Comparison of ENCODE assay signal across 25 cellular contexts in the genomic region with DNA sequence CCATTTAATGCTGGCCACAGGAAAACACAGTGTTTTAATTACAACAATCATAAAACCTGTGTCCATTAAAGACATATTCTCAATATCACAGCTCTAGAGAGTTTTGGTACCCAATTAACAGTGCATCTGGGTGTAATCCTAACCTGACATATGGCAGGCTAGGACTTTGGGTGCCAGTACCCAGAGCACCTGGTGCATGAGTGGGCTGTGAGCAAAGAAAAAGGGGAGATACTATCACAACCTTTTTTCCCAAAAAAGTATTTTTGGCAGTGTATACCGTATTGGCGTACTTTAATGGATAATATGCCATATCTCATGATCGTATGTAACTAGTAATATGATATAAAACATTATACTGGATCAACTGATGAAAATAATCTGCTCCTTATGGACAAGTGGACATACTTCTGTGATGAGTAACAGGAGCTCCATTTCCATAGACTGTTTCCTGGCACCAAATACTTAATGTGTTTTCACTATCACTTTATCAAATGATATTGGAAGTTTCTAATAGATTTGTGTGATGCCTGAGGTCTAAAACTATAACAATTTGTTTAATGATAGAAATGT.
DNase-seq lines count a peak whose midpoint lies in the region; ATAC-seq lines count a peak whose summit lies in the region.
"Had no signal": no experiment of that assay in that cellular context is flagged by ENCODE, and none has a peak within 500 bp of the region (broad histone marks: within the 10 kb centered on the region; RNA-seq: fewer than 3 reads in every experiment).

No MANE protein-coding gene starts in this region.

- intact Hi-C loops in left ventricle myocardium superior (cut with micrococcal nuclease), result no loop called here

- ATAC-seq in left ventricle myocardium superior, result no peak
- no peak for ATAC-seq in GM18873 (IDR thresholded peaks at IDR 0.05; ENCODE audit: low FRiP score, unreplicated experiment)
- ATAC-seq: CD8-positive, alpha-beta T cell; naive thymus-derived CD4-positive, alpha-beta T cell; stimulated activated naive CD8-positive, alpha-beta T cell treated with anti-CD3 and anti-CD28 coated beads, Interleukin-15, Interleukin-2, amounts not matched to agents 100 U/mL and 50 U/mL, for 24 hours; T-cell had no signal

- peak; percentile 11 for DNase-seq in NCI-H82 (lab: John Stamatoyannopoulos, UW)
- DNase-seq in NCI-H82 treated with DMSO at 0.1 percent for 48 hours (lab: John Stamatoyannopoulos, UW; ENCODE audit: unreplicated experiment), result no peak
- DNase-seq in NCI-H524 treated with DMSO at 0.1 percent for 48 hours (lab: John Stamatoyannopoulos, UW), result peak; percentile 82
- DNase-seq in fibroblast of gingiva (ENCODE audit: low read depth), result peak; percentile 24
- no peak for DNase-seq in putamen (ENCODE audit: low spot score)
- DNase-seq in left ventricle myocardium superior, result no peak
- no peak for DNase-seq in SHP77 (lab: John Stamatoyannopoulos, UW)
- DNase-seq: 8988T; activated CD4-positive, CD25-positive, alpha-beta regulatory T cell; activated CD8-positive, alpha-beta memory T cell treated with anti-CD3 and anti-CD28 coated beads, Interleukin-2, amount 50 U/mL, for 4 hours; activated naive CD4-positive, alpha-beta T cell treated with anti-CD3 and anti-CD28 coated beads for 36 hours; AML-193; CD8-positive, alpha-beta T cell; cortex of kidney; endodermal cell; midbrain; naive thymus-derived CD4-positive, alpha-beta T cell; NCI-H1417 treated with DMSO at 0.1 percent for 48 hours; NCI-H2081 treated with DMSO at 0.1 percent for 48 hours; NCI-H510A; SJCRH30; stimulated activated naive CD8-positive, alpha-beta T cell treated with anti-CD3 and anti-CD28 coated beads, Interleukin-15, Interleukin-2, amounts not matched to agents 100 U/mL and 50 U/mL, for 24 hours; T-cell; testis had no signal

Comparison
In these comparisons a context has a peak if more than half of its experiments do, and no peak if none do; other contexts are left out.
1. DNase-seq: peak in NCI-H82 (single experiment), NCI-H524 treated with DMSO at 0.1 percent for 48 hours (single experiment) and fibroblast of gingiva (single experiment); none in NCI-H82 treated with DMSO at 0.1 percent for 48 hours (single experiment), putamen (single experiment), left ventricle myocardium superior (single experiment) and SHP77 (0 of 2).